In the genomic region with DNA sequence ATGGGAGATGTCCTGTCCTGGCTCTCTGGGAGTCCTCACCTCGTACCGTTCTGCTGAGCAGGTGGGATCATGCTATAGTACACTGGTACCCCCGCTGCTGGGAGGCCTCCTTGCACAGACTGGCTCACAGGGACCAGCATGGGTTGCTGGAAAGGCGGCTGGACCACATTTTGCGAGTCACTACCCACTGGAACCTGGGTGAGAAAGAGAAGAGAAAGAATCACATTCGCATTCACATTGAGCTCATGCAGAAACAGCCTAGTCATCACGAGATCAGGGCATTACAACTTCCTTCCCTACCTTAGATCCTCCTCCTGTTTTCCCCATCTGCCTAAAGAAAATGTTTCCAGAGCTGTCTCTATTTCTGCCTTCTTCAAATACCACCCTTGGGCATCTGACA, we compare ENCODE assay signal across 13 cellular contexts. TPM values are rescaled to one million over a fixed set of nuclear protein-coding genes. Genes with fewer than 3 reads are reported as not detected.
DNase-seq lines count a peak whose midpoint lies in the region; ATAC-seq and TF ChIP-seq lines count a peak whose summit lies in the region.
"Had no signal": no experiment of that assay in that cellular context is flagged by ENCODE, and none has a peak within 500 bp of the region (broad histone marks: within the 10 kb centered on the region; RNA-seq: fewer than 3 reads in every experiment).

No MANE protein-coding gene starts in this region.

- H3K9me3 Mint-ChIP-seq in CD14-positive monocyte, result peaks cover 0 to 2% (median 0%) of the 10 kb centered on the region in 7 donors
- H3K9me3 Mint-ChIP-seq in naive thymus-derived CD8-positive, alpha-beta T cell, result no peaks in the 10 kb centered on the region
- H3K9me3 Mint-ChIP-seq: naive B cell had no signal

- POLR2A ChIA-PET in naive thymus-derived CD8-positive, alpha-beta T cell (lab: Charles Lee), result no interaction called here

- H3K18ac ChIP-seq in mesendoderm (ENCODE audit: low read length), result no peak overlapping the region

- H3K9me3 ChIP-seq in GM23248 (ENCODE audit: low read depth), result no peaks in the 10 kb centered on the region
- H3K9me3 ChIP-seq: upper lobe of left lung had no signal

- H3K27me3 ChIP-seq in GM23248 (replicated peaks; ENCODE audit: insufficient read depth) (no peaks in the 10 kb centered on the region), mesendoderm (ENCODE audit: insufficient read depth, low read length, poor library complexity) (no peaks in the 10 kb centered on the region)
- H3K27me3 ChIP-seq: upper lobe of left lung had no signal

- in situ Hi-C loops in GM23248 (cut with MboI), result no loop called here

- H3K4me3 Mint-ChIP-seq in CD14-positive monocyte, result peak overlapping the region in 1 of 2 donors; percentile 55
- H3K4me3 Mint-ChIP-seq in naive thymus-derived CD8-positive, alpha-beta T cell, result no peak overlapping the region
- H3K4me3 Mint-ChIP-seq: naive B cell had no signal

- H3K79me2 ChIP-seq in GM23248 (ENCODE audit: insufficient read depth), result no peaks in the 10 kb centered on the region
- no peaks in the 10 kb centered on the region for H3K79me2 ChIP-seq in mesendoderm (ENCODE audit: control insufficient read depth, insufficient read depth, low read length)

- H3K27ac ChIP-seq in GM23248, result 0 out of 2 replicates have a peak overlapping the region, but pooled peaks have one; percentile 36
- H3K27ac ChIP-seq in mesendoderm (ENCODE audit: low read depth, low read length), result peak overlapping the region; percentile 29
- H3K27ac ChIP-seq: upper lobe of left lung had no signal

- peaks cover 16% of the 10 kb centered on the region; the same call in 1 of the 2 replicates for H3F3A ChIP-seq in GM23248 (ENCODE audit: insufficient read depth)

- H3K27ac Mint-ChIP-seq in CD14-positive monocyte, result peak overlapping the region; percentile 24 to 91 (median 86)
- H3K27ac Mint-ChIP-seq in naive thymus-derived CD8-positive, alpha-beta T cell, result peak overlapping the region in 5 of 10 donors; percentile 23 to 78 (median 37)

- H4K20me1 ChIP-seq in GM23248 (ENCODE audit: insufficient read depth), result no peaks in the 10 kb centered on the region

- WGBS in GM23248 (ENCODE audit: low coverage in 1 of 2, low lambda C conversion rate in 2 of 2, missing lambda C conversion rate in 2 of 2), 2 experiments, result 61 to 67% methylated on average over 7 of the region's 7 CpGs
- WGBS in mesendoderm (ENCODE audit: extremely low coverage, insufficient coverage, low lambda C conversion rate), result no CpG with 5 or more reads among the region's 7 CpGs

- H3K36me3 ChIP-seq in GM23248 (ENCODE audit: low read depth) (peaks cover 19% of the 10 kb centered on the region), mesendoderm (ENCODE audit: control insufficient read depth, insufficient read depth, low read length) (peaks cover 4% of the 10 kb centered on the region)

- no peak overlapping the region for H4K5ac ChIP-seq in mesendoderm (ENCODE audit: low read length)

- no peak for ATAC-seq in naive thymus-derived CD8-positive, alpha-beta T cell
- ATAC-seq in GM18511 (IDR thresholded peaks at IDR 0.05; ENCODE audit: unreplicated experiment) (no peak), left ventricle myocardium superior (no peak)
- ATAC-seq: Panc1 had no signal

- H3K27me3 Mint-ChIP-seq in CD14-positive monocyte (ENCODE audit: low read depth in 3 of 3), result no peaks in the 10 kb centered on the region
- H3K27me3 Mint-ChIP-seq in naive thymus-derived CD8-positive, alpha-beta T cell, result no peaks in the 10 kb centered on the region
- H3K27me3 Mint-ChIP-seq: naive B cell had no signal

- H3K4me2 ChIP-seq in GM23248 (ENCODE audit: unreplicated experiment), result no peak overlapping the region
- H3K4me2 ChIP-seq in mesendoderm (ENCODE audit: low read length), result no peak overlapping the region

- H2AFZ ChIP-seq in GM23248, result no peak overlapping the region

- TF ChIP-seq CTCF in CD14-positive monocyte (IDR thresholded peaks at IDR 0.05), result no peak
- TF ChIP-seq CTCF in GM10266 (IDR thresholded peaks at IDR 0.05; ENCODE audit: control insufficient read depth, insufficient read depth, low read depth, missing control alignments), result no peak

- H3K9me2 ChIP-seq in GM23248 (ENCODE audit: insufficient read depth), result no peaks in the 10 kb centered on the region

- intact Hi-C loops in CD14-positive monocyte (cut with micrococcal nuclease), result no loop called here
- intact Hi-C loops in left ventricle myocardium superior (cut with micrococcal nuclease), result no loop called here

- peaks cover 8% of the 10 kb centered on the region for H3K4me1 ChIP-seq in GM23248 (ENCODE audit: insufficient read depth)
- H3K4me1 ChIP-seq in mesendoderm (ENCODE audit: control insufficient read depth, low read depth, low read length), result peaks cover 12% of the 10 kb centered on the region

- DNase-seq in CD14-positive monocyte (ENCODE audit: low spot score) (no peak), GM23248 (peak; percentile 61), mesendoderm (peak; percentile 38), GM10266 (ENCODE audit: extremely low spot score) (no peak), left ventricle myocardium superior (no peak)
- peak; percentile 67 to 70 for DNase-seq in activated T-cell treated with anti-CD3 and anti-CD28 coated beads, Interleukin-2, amount 50 U/mL, for 48 hours
- DNase-seq in naive thymus-derived CD8-positive, alpha-beta T cell, result no peak
- DNase-seq: activated gamma-delta T cell treated with Interleukin-2 at 50 U/mL for 16 hours, islet precursor cell, naive B cell, upper lobe of left lung had no signal

- H4K8ac ChIP-seq in mesendoderm (ENCODE audit: low read depth, low read length), result no peak overlapping the region

- H3K9ac ChIP-seq in GM23248 (peak overlapping the region; percentile 37; the same call in 1 of the 2 replicates), mesendoderm (ENCODE audit: low read length) (no peak overlapping the region)

- no peak overlapping the region for H3K23ac ChIP-seq in mesendoderm (ENCODE audit: low read length)

- H2AK5ac ChIP-seq in mesendoderm (ENCODE audit: low read length), result no peak overlapping the region

- no peak overlapping the region for H2BK5ac ChIP-seq in mesendoderm (ENCODE audit: low read length)

- H3K4me3 ChIP-seq in GM23248 (no peak overlapping the region), mesendoderm (ENCODE audit: low read length) (no peak overlapping the region)
- H3K4me3 ChIP-seq: upper lobe of left lung had no signal

- H3K79me1 ChIP-seq in mesendoderm (ENCODE audit: low read length), result no peaks in the 10 kb centered on the region

- H3K4me1 Mint-ChIP-seq in CD14-positive monocyte, result peaks cover 15% of the 10 kb centered on the region
- peaks cover 4 to 8% (median 6%) of the 10 kb centered on the region in 4 donors for H3K4me1 Mint-ChIP-seq in naive thymus-derived CD8-positive, alpha-beta T cell

- no peak overlapping the region for H2BK15ac ChIP-seq in mesendoderm (replicated peaks; ENCODE audit: low read depth)

- H2BK120ac ChIP-seq in mesendoderm (ENCODE audit: low read depth, low read length), result no peak overlapping the region

- no peak overlapping the region for H3K4ac ChIP-seq in mesendoderm (ENCODE audit: low read depth, low read length)

- H3K36me3 Mint-ChIP-seq in CD14-positive monocyte, result peaks cover 70 to 87% of the 10 kb centered on the region in 2 donors
- peaks cover 4 to 83% (median 19%) of the 10 kb centered on the region in 3 donors for H3K36me3 Mint-ChIP-seq in naive thymus-derived CD8-positive, alpha-beta T cell

- no peak overlapping the region for H3K56ac ChIP-seq in mesendoderm (ENCODE audit: low read length)

RNA-seq across cellular contexts. Expression of gene STAC3, which starts 17.3 kb away (rescaled TPM):
- polyA plus RNA-seq in CD14-positive monocyte (1 to 10 TPM; 7.0 to 9.1 TPM), GM23248 (2016; fragmentation: Nextera tagmentation; extraction: Ambion mirVana) (0.35 and 0.52 TPM in 2 replicates)
- 0.32 and 1.3 TPM in 2 replicates for total RNA-seq in GM23248 (2014; rRNA removed; shearing (Covaris generic))
- 0.24 TPM for polyA plus RNA-seq in mesendoderm (2013, experiment 1 of 2)
- polyA plus RNA-seq in mesendoderm (2013, experiment 2 of 2), result 0.42 TPM
- total RNA-seq in naive thymus-derived CD8-positive, alpha-beta T cell, result 1 to 10 TPM; 2.5 to 2.6 TPM
- not detected for polyA plus RNA-seq in naive thymus-derived CD8-positive, alpha-beta T cell
- total RNA-seq in left ventricle myocardium superior, result 1.4 TPM

RNA-seq across cellular contexts. Expression of gene SHMT2, which starts 38.8 kb away (rescaled TPM):
- polyA plus RNA-seq in CD14-positive monocyte, result 10 to 100 TPM; 36.8 to 39.8 TPM
- 272 and 341 TPM in 2 replicates for total RNA-seq in GM23248 (2014; rRNA removed; shearing (Covaris generic))
- polyA plus RNA-seq in GM23248 (2016; fragmentation: Nextera tagmentation; extraction: Ambion mirVana), result 184 and 185 TPM in 2 replicates
- polyA plus RNA-seq in mesendoderm (2013, experiment 1 of 2), result 223 TPM
- polyA plus RNA-seq in mesendoderm (2013, experiment 2 of 2), result 222 TPM
- total RNA-seq in naive thymus-derived CD8-positive, alpha-beta T cell, result 10 to 100 TPM; 45.2 to 45.3 TPM
- polyA plus RNA-seq in naive thymus-derived CD8-positive, alpha-beta T cell, result 10 to 100 TPM; 27.3 to 31.2 (median 28.8) TPM
- total RNA-seq in left ventricle myocardium superior, result 33.4 TPM

RNA-seq across cellular contexts. Expression of gene NXPH4, which starts 51.7 kb away (rescaled TPM):
- polyA plus RNA-seq in CD14-positive monocyte (not detected), GM23248 (2016; fragmentation: Nextera tagmentation; extraction: Ambion mirVana) (5.4 and 6.7 TPM in 2 replicates)
- total RNA-seq in GM23248 (2014; rRNA removed; shearing (Covaris generic)), result 5.6 and 5.7 TPM in 2 replicates
- 0.52 TPM for polyA plus RNA-seq in mesendoderm (2013, experiment 1 of 2)
- polyA plus RNA-seq in mesendoderm (2013, experiment 2 of 2), result 0.42 TPM
- under 1 TPM; 0.41 to 0.55 TPM for total RNA-seq in naive thymus-derived CD8-positive, alpha-beta T cell
- polyA plus RNA-seq in naive thymus-derived CD8-positive, alpha-beta T cell, result not detected
- 1.8 TPM for total RNA-seq in left ventricle myocardium superior

Comparison
In these comparisons a context has a peak if more than half of its experiments do, and no peak if none do; other contexts are left out.
1. DNase-seq: peak in GM23248 (single experiment), activated T-cell treated with anti-CD3 and anti-CD28 coated beads, Interleukin-2, amount 50 U/mL, for 48 hours (2 of 2) and mesendoderm (single experiment); none in CD14-positive monocyte (single experiment), naive thymus-derived CD8-positive, alpha-beta T cell (0 of 10), GM10266 (single experiment) and left ventricle myocardium superior (single experiment).